In genomic region chr5:124620743-124621142, GRCh38 we compare ENCODE assay signal across 34 cellular contexts.
"Had no signal": no experiment of that assay in that cellular context is flagged by ENCODE, and none has a peak within 500 bp of the region (broad histone marks: within the 10 kb centered on the region; RNA-seq: fewer than 3 reads in every experiment).

No MANE protein-coding gene starts in this region.

- H3K9me3 Mint-ChIP-seq: activated CD8-positive, alpha-beta T cell treated with anti-CD3 and anti-CD28 coated beads for 36 hours; activated naive CD8-positive, alpha-beta T cell treated with anti-CD3 and anti-CD28 coated beads for 36 hours; activated T-cell treated with anti-CD3 and anti-CD28 coated beads, Interleukin-2, amount 50 U/mL, for 72 hours had no signal

- H3K4me1 Mint-ChIP-seq: activated naive CD8-positive, alpha-beta T cell treated with anti-CD3 and anti-CD28 coated beads for 36 hours; activated T-helper 17 cell treated with anti-CD3 and anti-CD28 coated beads, Interleukin-2, amount 50 U/mL, for 72 hours had no signal

- H3K27me3 ChIP-seq: ascending aorta, body of pancreas, breast epithelium had no signal

- H3K4me1 ChIP-seq: ascending aorta, breast epithelium had no signal

- FAIRE-seq: RCC 7860 had no signal

- H3K4me3 ChIP-seq: ascending aorta, body of pancreas, breast epithelium, SK-N-MC had no signal

- ATAC-seq: activated CD8-positive, alpha-beta T cell treated with anti-CD3 and anti-CD28 coated beads for 36 hours; activated T-cell treated with anti-CD3 and anti-CD28 coated beads, Interleukin-2, amount 50 U/mL, for 72 hours; activated T-helper 17 cell treated with anti-CD3 and anti-CD28 coated beads, Interleukin-2, amount 50 U/mL, for 72 hours; body of pancreas; PC-3; Right ventricle myocardium inferior had no signal

- H3K4me3 Mint-ChIP-seq: activated CD8-positive, alpha-beta T cell treated with anti-CD3 and anti-CD28 coated beads for 36 hours; activated naive CD8-positive, alpha-beta T cell treated with anti-CD3 and anti-CD28 coated beads for 36 hours; activated T-cell treated with anti-CD3 and anti-CD28 coated beads, Interleukin-2, amount 50 U/mL, for 72 hours; activated T-helper 17 cell treated with anti-CD3 and anti-CD28 coated beads, Interleukin-2, amount 50 U/mL, for 72 hours had no signal

- H3K27ac Mint-ChIP-seq: activated CD8-positive, alpha-beta T cell treated with anti-CD3 and anti-CD28 coated beads for 36 hours; activated naive CD8-positive, alpha-beta T cell treated with anti-CD3 and anti-CD28 coated beads for 36 hours; activated T-cell treated with anti-CD3 and anti-CD28 coated beads, Interleukin-2, amount 50 U/mL, for 72 hours; activated T-helper 17 cell treated with anti-CD3 and anti-CD28 coated beads, Interleukin-2, amount 50 U/mL, for 72 hours had no signal

- H3K36me3 Mint-ChIP-seq: activated naive CD8-positive, alpha-beta T cell treated with anti-CD3 and anti-CD28 coated beads for 36 hours had no signal

- H3K36me3 ChIP-seq: ascending aorta, breast epithelium, WERI-Rb-1 had no signal

- H3K9me3 ChIP-seq: ascending aorta, body of pancreas, breast epithelium had no signal

- DNase-seq: activated CD4-positive, alpha-beta T cell treated with anti-CD3 and anti-CD28 coated beads for 1 hour; activated CD4-positive, alpha-beta T cell treated with anti-CD3 and anti-CD28 coated beads for 48 hours; activated CD4-positive, alpha-beta T cell treated with anti-CD3 and anti-CD28 coated beads, Interleukin-2, amount 50 U/mL, for 4 hours; activated CD4-positive, CD25-positive, alpha-beta regulatory T cell; activated CD8-positive, alpha-beta T cell treated with anti-CD3 and anti-CD28 coated beads for 36 hours; activated effector memory CD4-positive, alpha-beta T cell treated with anti-CD3 and anti-CD28 coated beads, Interleukin-2, amount 50 U/mL, for 16 hours; activated naive CD4-positive, alpha-beta T cell; activated naive CD4-positive, alpha-beta T cell treated with anti-CD3 and anti-CD28 coated beads, Interleukin-2, amount 50 U/mL, for 16 hours; activated naive CD8-positive, alpha-beta T cell treated with anti-CD3 and anti-CD28 coated beads for 36 hours; activated T-cell treated with anti-CD3 and anti-CD28 coated beads, Interleukin-2, amount 50 U/mL, for 1 hour; activated T-cell treated with anti-CD3 and anti-CD28 coated beads, Interleukin-2, amount 50 U/mL, for 72 hours; amniotic stem cell; body of pancreas; cerebellar nuclear complex; Karpas-422; NCI-H1048; NCI-H1105 treated with DMSO at 0.1 percent for 48 hours; NCI-H1436; NCI-H1694; NCI-H1930; NCI-H2081 treated with DMSO at 0.1 percent for 48 hours; NCI-H345; NCI-H524 treated with DMSO at 0.1 percent for 48 hours; PC-3; SIG-M5; T1000; WERI-Rb-1 had no signal

- H3K27ac ChIP-seq: ascending aorta, body of pancreas, breast epithelium, RWPE1, SK-N-MC, WERI-Rb-1 had no signal
